In genomic region chr11:75031224-75031753, GRCh38 we compare ENCODE assay signal across 10 cellular contexts. TPM values are rescaled to one million over a fixed set of nuclear protein-coding genes. Genes with fewer than 3 reads are reported as not detected.
A peak's percentile ranks its signal among the peaks of the same experiment; 100 is the strongest.
DNase-seq lines count a peak whose midpoint lies in the region; ATAC-seq and TF ChIP-seq lines count a peak whose summit lies in the region.
"Had no signal": no experiment of that assay in that cellular context is flagged by ENCODE, and none has a peak within 500 bp of the region (broad histone marks: within the 10 kb centered on the region; RNA-seq: fewer than 3 reads in every experiment).

No MANE protein-coding gene starts in this region.

- peak overlapping the region; percentile 33; the same call in 1 of the 2 replicates for H3K9ac ChIP-seq in SK-N-SH

- CTCF ChIA-PET in SK-N-SH (lab: Yijun Ruan, JAX): interaction anchor here (0.6 to 3.8 kb wide), 25 partner anchors 9 to 1627 kb away, joined by 3 to 44 read pairs (median 4); no protein-coding TSS in a partner anchor

- H3K4me2 ChIP-seq in SK-N-SH: no peak overlapping the region; the same call in 1 of the 2 replicates

- H3K27me3 ChIP-seq in SK-N-SH (ENCODE audit: insufficient read depth) (no peaks in the 10 kb centered on the region), suprapubic skin (no peaks in the 10 kb centered on the region)

- H2AFZ ChIP-seq in SK-N-SH (ENCODE audit: low read depth): peak overlapping the region; percentile 21; the same call in 1 of the 2 replicates

- H3K4me3 ChIP-seq in SK-N-SH (ENCODE audit: low read depth in 2 of 2, low read length in 1 of 2) (no peak overlapping the region), fibroblast of pulmonary artery (replicated peaks; ENCODE audit: low read depth, low read length) (no peak overlapping the region), retinal pigment epithelial cell (ENCODE audit: low read length) (no peak overlapping the region), suprapubic skin (no peak overlapping the region)

- no peaks in the 10 kb centered on the region for H3K4me1 Mint-ChIP-seq in stimulated activated naive CD8-positive, alpha-beta T cell treated with anti-CD3 and anti-CD28 coated beads, Interleukin-15, amount 100 ng/mL, for 72 hours

- no peak for TF ChIP-seq POLR2A in suprapubic skin (IDR thresholded peaks at IDR 0.05)

- no peaks in the 10 kb centered on the region for H3K36me3 ChIP-seq in SK-N-SH (replicated peaks in 1 of 2; ENCODE audit: control insufficient read depth in 1 of 2, insufficient read depth in 2 of 2, low read length in 1 of 2)
- H3K36me3 ChIP-seq in suprapubic skin: no peaks in the 10 kb centered on the region

- H3K9me3 ChIP-seq in SK-N-SH (no peaks in the 10 kb centered on the region), suprapubic skin (no peaks in the 10 kb centered on the region)

- H3K4me1 ChIP-seq in SK-N-SH (ENCODE audit: control insufficient read depth in 1 of 2, insufficient read depth in 2 of 2, low read depth in 1 of 2, low read length in 1 of 2) (peaks cover 6 to 11% of the 10 kb centered on the region in 2 experiments; a peak in 2 of 4 replicates), suprapubic skin (no peaks in the 10 kb centered on the region)

- no peaks in the 10 kb centered on the region for H4K20me1 ChIP-seq in SK-N-SH (ENCODE audit: insufficient read depth)

- no peak overlapping the region for H3K4me3 Mint-ChIP-seq in stimulated activated naive CD8-positive, alpha-beta T cell treated with anti-CD3 and anti-CD28 coated beads, Interleukin-15, amount 100 ng/mL, for 72 hours

- WGBS in SK-N-SH (ENCODE audit: low lambda C conversion rate): 29% methylated on average over 4 of the region's 4 CpGs
- 79% methylated on average over 4 of the region's 4 CpGs for WGBS in suprapubic skin

- TF ChIP-seq CTCF in SK-N-SH (IDR thresholded peaks at IDR 0.05) (no peak), fibroblast of pulmonary artery (IDR thresholded peaks at IDR 0.05; ENCODE audit: low read length, missing control alignments) (no peak), retinal pigment epithelial cell (conservative IDR thresholded peaks at IDR 0.05; ENCODE audit: low read depth, low read length) (no peak), suprapubic skin (IDR thresholded peaks at IDR 0.05) (no peak)

- no peaks in the 10 kb centered on the region for H3K9me3 Mint-ChIP-seq in stimulated activated naive CD8-positive, alpha-beta T cell treated with anti-CD3 and anti-CD28 coated beads, Interleukin-15, amount 100 ng/mL, for 72 hours

- H3K27ac ChIP-seq in SK-N-SH (ENCODE audit: low read depth in 2 of 2, low read length in 1 of 2) (peak overlapping the region in 1 of 2 experiments; percentile 52; a peak in 2 of 4 replicates), suprapubic skin (no peak overlapping the region)

- no peaks in the 10 kb centered on the region for H3K9me2 ChIP-seq in SK-N-SH

- TF ChIP-seq EP300 in SK-N-SH (IDR thresholded peaks at IDR 0.05; ENCODE audit: borderline replicate concordance in 1 of 2, low read depth in 1 of 2, low read length in 1 of 2): no peak
- TF ChIP-seq EP300 in suprapubic skin (IDR thresholded peaks at IDR 0.05): no peak

- H3K27me3 Mint-ChIP-seq in stimulated activated naive CD8-positive, alpha-beta T cell treated with anti-CD3 and anti-CD28 coated beads, Interleukin-15, amount 100 ng/mL, for 72 hours: no peaks in the 10 kb centered on the region

- POLR2A ChIA-PET in SK-N-SH (lab: Yijun Ruan, JAX): no interaction called here

- H3F3A ChIP-seq in SK-N-SH (replicated peaks; ENCODE audit: insufficient read depth): no peaks in the 10 kb centered on the region

- TF ChIP-seq RAD21 in SK-N-SH (IDR thresholded peaks at IDR 0.05; ENCODE audit: low read length): no peak

- no peaks in the 10 kb centered on the region for H3K79me2 ChIP-seq in SK-N-SH (ENCODE audit: insufficient read depth)

- H3K27ac Mint-ChIP-seq in stimulated activated naive CD8-positive, alpha-beta T cell treated with anti-CD3 and anti-CD28 coated beads, Interleukin-15, amount 100 ng/mL, for 72 hours: no peak overlapping the region

- ATAC-seq in stimulated activated naive CD8-positive, alpha-beta T cell treated with anti-CD3 and anti-CD28 coated beads, Interleukin-15, amount 100 ng/mL, for 72 hours: no peak

- DNase-seq in ELR (ENCODE audit: low read depth): peak; percentile 96
- no peak for DNase-seq in SK-N-SH
- peak; percentile 89 for DNase-seq in fibroblast of pulmonary artery (ENCODE audit: low read depth)
- DNase-seq in retinal pigment epithelial cell (ENCODE audit: low read depth): peak; percentile 64
- DNase-seq in DMS114 treated with DMSO at 0.1 percent for 48 hours (lab: John Stamatoyannopoulos, UW; ENCODE audit: unreplicated experiment): no peak
- no peak for DNase-seq in activated CD4-positive, alpha-beta T cell treated with anti-CD3 and anti-CD28 coated beads for 4 hours
- DNase-seq in stimulated activated naive CD8-positive, alpha-beta T cell treated with anti-CD3 and anti-CD28 coated beads, Interleukin-15, amount 100 ng/mL, for 72 hours: no peak
- DNase-seq in suprapubic skin (ENCODE audit: low spot score in 2 of 2): no peak
- DNase-seq: GF-D8, T1000 had no signal

TF ChIP-seq in SK-N-SH, 30 proteins besides CTCF, POLR2A, EP300 and RAD21:
- peak; percentile 64; the same call in 1 of the 2 replicates for TF ChIP-seq FOSL2 (IDR thresholded peaks at IDR 0.05; ENCODE audit: borderline replicate concordance, low read depth)
- TF ChIP-seq JUND (IDR thresholded peaks at IDR 0.05): 0 out of 2 replicates have a peak, but pooled peaks have one; percentile 26
- peak; percentile 88 for TF ChIP-seq MAX (IDR thresholded peaks at IDR 0.05; ENCODE audit: low read depth)
- no peak for TF ChIP-seq TEAD4 (IDR thresholded peaks at IDR 0.05; ENCODE audit: borderline replicate concordance, insufficient read depth)
- TF ChIP-seq USF1 (IDR thresholded peaks at IDR 0.05; ENCODE audit: borderline replicate concordance, low read depth): peak; percentile 70; the same call in 1 of the 2 replicates
TF ChIP-seq in SK-N-SH: peak in this region for 4.

RNA-seq across cellular contexts. Expression of gene NEU3, which starts 42.6 kb away (rescaled TPM):
- polyA plus RNA-seq in SK-N-SH (2012; rRNA removed): 5.7 and 8.6 TPM in 2 replicates
- polyA plus RNA-seq in SK-N-SH (2012; cell fraction: cytosol; rRNA removed): 2.8 and 4.6 TPM in 2 replicates
- 17.5 and 24.2 TPM in 2 replicates for polyA plus RNA-seq in SK-N-SH (2012; cell fraction: nucleus; rRNA removed)
- 10 to 100 TPM in 3 of 4 donors, 1 to 10 TPM in 1; 8.0 to 19.4 (median 12.6) TPM for total RNA-seq in suprapubic skin

Comparison
In these comparisons a context has a peak if more than half of its experiments do, and no peak if none do; other contexts are left out.
1. DNase-seq: peak in ELR (single experiment), fibroblast of pulmonary artery (single experiment) and retinal pigment epithelial cell (single experiment); none in SK-N-SH (single experiment), DMS114 treated with DMSO at 0.1 percent for 48 hours (single experiment), activated CD4-positive, alpha-beta T cell treated with anti-CD3 and anti-CD28 coated beads for 4 hours (0 of 2), stimulated activated naive CD8-positive, alpha-beta T cell treated with anti-CD3 and anti-CD28 coated beads, Interleukin-15, amount 100 ng/mL, for 72 hours (0 of 2) and suprapubic skin (0 of 2).